In the genomic region with DNA sequence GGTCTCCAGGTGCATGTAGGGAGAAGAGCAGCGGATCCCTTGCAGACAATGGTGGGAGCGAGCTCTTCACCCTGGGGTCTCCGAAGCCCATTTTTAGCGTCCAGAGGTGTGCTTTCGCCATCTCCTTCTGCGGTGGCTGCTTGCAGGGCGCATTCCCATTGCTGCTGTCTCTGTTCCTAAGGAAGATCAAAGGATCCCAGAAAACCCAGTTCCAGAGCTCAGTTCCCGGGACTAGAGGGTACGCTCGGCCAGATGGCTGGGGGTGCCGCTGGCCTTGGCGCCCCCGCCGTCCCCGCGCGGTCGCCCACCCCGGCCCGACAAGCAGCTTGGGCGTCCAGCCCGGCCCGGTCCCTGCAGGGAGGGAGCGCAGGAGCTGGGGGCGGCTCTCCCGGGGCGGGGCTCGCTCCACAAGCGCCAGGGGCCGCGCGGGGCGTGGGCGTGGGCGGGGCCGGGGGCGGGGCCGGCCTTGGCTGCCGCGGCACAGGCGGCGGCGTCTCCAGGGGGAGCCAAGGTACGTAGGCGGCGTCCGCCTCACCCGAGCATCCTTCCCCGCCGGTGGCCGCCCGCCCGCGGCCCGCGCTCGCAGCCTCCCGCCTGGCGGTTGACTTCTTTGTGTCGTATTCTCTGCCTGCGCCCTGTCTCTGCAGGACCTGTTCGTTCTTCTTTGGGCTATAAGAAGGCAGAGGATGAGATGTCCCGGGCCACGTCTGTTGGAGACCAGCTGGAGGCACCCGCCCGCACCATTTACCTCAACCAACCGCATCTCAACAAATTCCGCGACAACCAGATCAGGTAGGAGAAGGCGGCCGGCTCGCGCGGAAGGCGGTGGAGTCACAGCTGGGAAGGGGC, we compare ENCODE assay signal across 8 cellular contexts.
DNase-seq lines count a peak whose midpoint lies in the region; ATAC-seq lines count a peak whose summit lies in the region.

No MANE protein-coding gene starts in this region.

- DNase-seq in NCI-H2081 (lab: John Stamatoyannopoulos, UW) = peak; percentile 44 to 71
- no peak for DNase-seq in NCI-H2081 treated with DMSO at 0.1 percent for 48 hours (lab: John Stamatoyannopoulos, UW)
- peak; percentile 21 for DNase-seq in NCI-H345 treated with DMSO at 0.1 percent for 48 hours (lab: John Stamatoyannopoulos, UW; ENCODE audit: unreplicated experiment)
- DNase-seq in ecto neural progenitor cell (ENCODE audit: low spot score) = peak; percentile 82
- peak; percentile 81 for DNase-seq in retina
- DNase-seq in NOMO-1 treated with DMSO at 0.1 percent for 48 hours (lab: John Stamatoyannopoulos, UW; ENCODE audit: unreplicated experiment) = no peak
- no peak for DNase-seq in HK-2 (ENCODE audit: unreplicated experiment)

- no peak for ATAC-seq in HG03378 (IDR thresholded peaks at IDR 0.05; ENCODE audit: unreplicated experiment)

Comparison
In these comparisons a context has a peak if more than half of its experiments do, and no peak if none do; other contexts are left out.
1. DNase-seq: peak in NCI-H2081 (2 of 2), NCI-H345 treated with DMSO at 0.1 percent for 48 hours (single experiment), ecto neural progenitor cell (single experiment) and retina (single experiment); none in NCI-H2081 treated with DMSO at 0.1 percent for 48 hours (single experiment), NOMO-1 treated with DMSO at 0.1 percent for 48 hours (single experiment) and HK-2 (single experiment).